ENCODE assay signal across 16 cellular contexts in the genomic region with DNA sequence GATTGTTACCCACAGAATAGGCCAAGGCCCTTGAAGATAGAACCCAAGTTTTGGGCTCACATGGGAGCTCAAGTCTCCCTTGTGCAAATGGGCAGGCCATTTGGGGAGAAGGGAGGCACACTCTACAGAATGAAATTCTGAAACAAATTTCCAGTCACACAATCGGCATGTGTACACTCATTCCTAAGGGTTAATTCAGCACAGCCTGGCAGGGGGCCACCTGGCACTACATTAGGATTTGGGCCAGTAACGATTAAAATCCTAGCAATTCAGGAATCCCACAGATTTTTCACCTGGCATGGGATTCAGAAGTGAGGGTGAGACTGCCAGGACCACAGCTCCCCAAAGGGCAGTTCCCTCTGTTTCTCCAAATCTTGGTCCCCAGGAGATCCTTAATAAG. TPM values are rescaled to one million over a fixed set of nuclear protein-coding genes. Genes with fewer than 3 reads are reported as not detected.
A peak's percentile ranks its signal among the peaks of the same experiment; 100 is the strongest.
DNase-seq lines count a peak whose midpoint lies in the region; ATAC-seq lines count a peak whose summit lies in the region.
"Had no signal": no experiment of that assay in that cellular context is flagged by ENCODE, and none has a peak within 500 bp of the region (broad histone marks: within the 10 kb centered on the region; RNA-seq: fewer than 3 reads in every experiment).

No MANE protein-coding gene starts in this region.

- peak overlapping the region; percentile 47 for H3K27ac Mint-ChIP-seq in stimulated activated naive CD8-positive, alpha-beta T cell treated with anti-CD3 and anti-CD28 coated beads, Interleukin-15, Interleukin-2, amounts not matched to agents 100 ng/mL and 50 ng/mL, for 24 hours
- peak overlapping the region; percentile 49 for H3K27ac Mint-ChIP-seq in T-helper 17 cell

- H3K9me3 ChIP-seq in T-helper 17 cell (ENCODE audit: control insufficient read depth, low read length, poor library complexity, severe bottlenecking): no peaks in the 10 kb centered on the region
- H3K9me3 ChIP-seq: body of pancreas had no signal

- no peak for DNase-seq in stimulated activated naive CD8-positive, alpha-beta T cell treated with anti-CD3 and anti-CD28 coated beads, Interleukin-15, Interleukin-2, amounts not matched to agents 100 U/mL and 50 U/mL, for 24 hours
- DNase-seq in T-helper 17 cell: no peak
- DNase-seq in fibroblast of peridontal ligament (ENCODE audit: extremely low read depth): peak; percentile 55
- no peak for DNase-seq in foreskin melanocyte
- no peak for DNase-seq in NCI-H748 treated with DMSO at 0.1 percent for 48 hours (lab: John Stamatoyannopoulos, UW)
- no peak for DNase-seq in NCI-H446 (lab: John Stamatoyannopoulos, UW)
- DNase-seq: body of pancreas; left ventricle myocardium superior; NCI-H524; stimulated activated CD4-positive, alpha-beta T cell treated with anti-CD3 and anti-CD28 coated beads, Interleukin-2, amount 100 ng/mL, for 48 hours; substantia nigra had no signal

- no peaks in the 10 kb centered on the region for H3K27me3 Mint-ChIP-seq in stimulated activated naive CD8-positive, alpha-beta T cell treated with anti-CD3 and anti-CD28 coated beads, Interleukin-15, Interleukin-2, amounts not matched to agents 100 ng/mL and 50 ng/mL, for 24 hours
- no peaks in the 10 kb centered on the region for H3K27me3 Mint-ChIP-seq in T-helper 17 cell

- H3K4me1 Mint-ChIP-seq in stimulated activated naive CD8-positive, alpha-beta T cell treated with anti-CD3 and anti-CD28 coated beads, Interleukin-15, Interleukin-2, amounts not matched to agents 100 ng/mL and 50 ng/mL, for 24 hours (ENCODE audit: low read depth): peaks cover 26% of the 10 kb centered on the region
- peaks cover 41% of the 10 kb centered on the region for H3K4me1 Mint-ChIP-seq in T-helper 17 cell

- H3K4me3 Mint-ChIP-seq in stimulated activated naive CD8-positive, alpha-beta T cell treated with anti-CD3 and anti-CD28 coated beads, Interleukin-15, Interleukin-2, amounts not matched to agents 100 ng/mL and 50 ng/mL, for 24 hours: no peak overlapping the region
- no peak overlapping the region for H3K4me3 Mint-ChIP-seq in T-helper 17 cell

- H3K9me3 Mint-ChIP-seq in stimulated activated naive CD8-positive, alpha-beta T cell treated with anti-CD3 and anti-CD28 coated beads, Interleukin-15, Interleukin-2, amounts not matched to agents 100 ng/mL and 50 ng/mL, for 24 hours: no peaks in the 10 kb centered on the region

- no peak for ATAC-seq in stimulated activated naive CD8-positive, alpha-beta T cell treated with anti-CD3 and anti-CD28 coated beads, Interleukin-15, Interleukin-2, amounts not matched to agents 100 U/mL and 50 U/mL, for 24 hours
- ATAC-seq in T-helper 17 cell: no peak
- no peak for ATAC-seq in GM19397 (IDR thresholded peaks at IDR 0.05; ENCODE audit: unreplicated experiment)
- ATAC-seq: body of pancreas, left ventricle myocardium superior had no signal

- peaks cover 78% of the 10 kb centered on the region for H3K36me3 Mint-ChIP-seq in stimulated activated naive CD8-positive, alpha-beta T cell treated with anti-CD3 and anti-CD28 coated beads, Interleukin-15, Interleukin-2, amounts not matched to agents 100 ng/mL and 50 ng/mL, for 24 hours (ENCODE audit: low read depth)
- peaks cover 19% of the 10 kb centered on the region for H3K36me3 Mint-ChIP-seq in T-helper 17 cell (ENCODE audit: low read depth)

RNA-seq across cellular contexts. Expression of a gene that starts 46.4 kb away (rescaled TPM):
- total RNA-seq in T-helper 17 cell: not detected
- total RNA-seq: body of pancreas, frontal cortex, osteocyte, SK-MEL-5 had no signal
